ENCODE assay signal across 19 cellular contexts in the genomic region with DNA sequence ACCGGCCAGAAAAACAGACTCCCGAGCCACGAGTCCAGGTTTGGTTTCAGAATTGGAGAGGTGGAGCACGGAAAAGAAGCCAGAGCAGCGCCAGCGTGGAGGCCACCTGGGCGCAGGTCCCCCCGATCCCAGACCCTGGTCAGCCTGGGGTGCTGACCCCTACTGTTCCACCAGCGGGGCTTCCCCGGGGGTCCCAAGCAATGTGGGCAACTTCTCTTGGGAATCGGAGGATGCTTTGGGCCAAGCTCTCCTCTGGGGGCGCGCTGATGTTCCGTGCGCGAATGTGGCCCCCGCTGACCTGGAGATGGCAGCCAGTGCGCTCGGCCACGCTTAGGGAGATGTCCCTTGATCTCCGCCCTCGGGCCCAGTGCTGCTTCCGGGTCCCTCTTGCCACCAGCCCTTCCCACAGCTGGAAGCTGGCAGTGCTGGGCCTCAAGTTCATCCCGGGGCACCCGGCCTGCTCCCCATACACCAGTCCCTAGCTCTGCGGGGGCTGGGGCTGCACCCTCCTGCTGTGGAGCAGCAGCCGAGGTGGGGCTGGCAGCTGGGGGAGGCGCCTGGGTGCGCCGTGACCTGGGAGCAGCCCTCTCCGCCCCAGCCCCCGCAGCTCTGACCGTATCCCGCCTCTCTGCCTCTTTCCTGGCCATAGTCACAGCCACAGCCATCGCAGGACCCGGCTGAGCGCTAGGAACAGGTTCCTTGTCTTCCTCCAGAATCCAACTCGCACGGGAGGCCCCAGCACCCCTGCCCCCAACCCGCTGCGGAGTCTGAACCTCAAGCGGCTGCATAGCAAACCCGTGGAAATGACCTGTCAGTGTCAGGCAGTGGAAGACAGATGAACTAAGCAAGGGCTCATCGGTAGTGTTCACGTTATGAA.
A peak's percentile ranks its signal among the peaks of the same experiment; 100 is the strongest.
DNase-seq lines count a peak whose midpoint lies in the region; ATAC-seq and TF ChIP-seq lines count a peak whose summit lies in the region.
"Had no signal": no experiment of that assay in that cellular context is flagged by ENCODE, and none has a peak within 500 bp of the region (broad histone marks: within the 10 kb centered on the region; RNA-seq: fewer than 3 reads in every experiment).

No MANE protein-coding gene starts in this region.

- DNase-seq in Right ventricle myocardium superior = no peak
- DNase-seq in right atrium auricular region (ENCODE audit: low spot score) = no peak
- DNase-seq in colonic mucosa = peak; percentile 64
- no peak for DNase-seq in lower lobe of right lung
- peak; percentile 65 for DNase-seq in upper lobe of right lung
- DNase-seq in GM13977 (ENCODE audit: low spot score) = no peak
- no peak for DNase-seq in coronary artery (ENCODE audit: low spot score)
- DNase-seq: activated CD8-positive, alpha-beta memory T cell treated with anti-CD3 and anti-CD28 coated beads, Interleukin-2, amount 50 U/mL, for 48 hours; activated naive CD4-positive, alpha-beta T cell treated with Interleukin-2 at 50 U/mL for 16 hours; CD4-positive, alpha-beta T cell; KBM-7; left ventricle myocardium superior; NCI-H1105 treated with DMSO at 0.1 percent for 48 hours; NCI-H2171 treated with DMSO at 0.1 percent for 48 hours; sigmoid colon; stimulated activated CD4-positive, alpha-beta T cell treated with anti-CD3 and anti-CD28 coated beads, Interleukin-4, amount 100 ng/mL, for 24 hours had no signal

- H3K9me3 ChIP-seq in right atrium auricular region (no peaks in the 10 kb centered on the region), colonic mucosa (no peaks in the 10 kb centered on the region), lower lobe of right lung (no peaks in the 10 kb centered on the region), upper lobe of right lung (no peaks in the 10 kb centered on the region)
- H3K9me3 ChIP-seq: sigmoid colon, upper lobe of left lung had no signal

- H3K9ac ChIP-seq in colonic mucosa (ENCODE audit: low read depth in 2 of 2, low read length in 2 of 2) = peak overlapping the region in 1 of 2 donors; percentile 70

- no peak for TF ChIP-seq CTCF in right atrium auricular region (IDR thresholded peaks at IDR 0.05)
- TF ChIP-seq CTCF in colonic mucosa (IDR thresholded peaks at IDR 0.05) = no peak
- TF ChIP-seq CTCF in lower lobe of right lung (IDR thresholded peaks at IDR 0.05) = no peak
- TF ChIP-seq CTCF in upper lobe of right lung (IDR thresholded peaks at IDR 0.05) = no peak
- no peak for TF ChIP-seq CTCF in GM13977 (IDR thresholded peaks at IDR 0.05; ENCODE audit: extremely low read depth, insufficient read depth, missing control alignments)
- no peak for TF ChIP-seq CTCF in coronary artery (IDR thresholded peaks at IDR 0.05)

- H3K27ac ChIP-seq in right atrium auricular region = no peak overlapping the region
- H3K27ac ChIP-seq in colonic mucosa = peak overlapping the region; percentile 83
- no peak overlapping the region for H3K27ac ChIP-seq in lower lobe of right lung
- no peak overlapping the region for H3K27ac ChIP-seq in upper lobe of right lung
- H3K27ac ChIP-seq in coronary artery = no peak overlapping the region
- H3K27ac ChIP-seq: sigmoid colon, upper lobe of left lung had no signal

- H3K4me1 ChIP-seq in right atrium auricular region (no peaks in the 10 kb centered on the region), colonic mucosa (peaks cover 9% of the 10 kb centered on the region), lower lobe of right lung (peaks cover 8% of the 10 kb centered on the region), upper lobe of right lung (peaks cover 2% of the 10 kb centered on the region)

- peak; percentile 36 for ATAC-seq in Right ventricle myocardium superior (ENCODE audit: poor library complexity)
- ATAC-seq in lower lobe of right lung = peak; percentile 9 to 17
- ATAC-seq in upper lobe of right lung = peak; percentile 25
- ATAC-seq in GM21717 (IDR thresholded peaks at IDR 0.05; ENCODE audit: unreplicated experiment) = no peak
- ATAC-seq: HCT116, left ventricle myocardium superior had no signal

- H3K4me3 ChIP-seq in right atrium auricular region = no peak overlapping the region
- no peak overlapping the region for H3K4me3 ChIP-seq in colonic mucosa
- H3K4me3 ChIP-seq in lower lobe of right lung = no peak overlapping the region
- no peak overlapping the region for H3K4me3 ChIP-seq in upper lobe of right lung
- H3K4me3 ChIP-seq in coronary artery = no peak overlapping the region
- H3K4me3 ChIP-seq: sigmoid colon, upper lobe of left lung had no signal

- intact Hi-C loops in Right ventricle myocardium superior (cut with DNase I) = no loop called here
- intact Hi-C loops in colonic mucosa (cut with DNase I) = loop anchor here (10.0 kb wide), 1 partner anchor 159 kb away; no protein-coding TSS in a partner anchor
- intact Hi-C loops in lower lobe of right lung (cut with DNase I) = no loop called here
- intact Hi-C loops in upper lobe of right lung (cut with DNase I) = no loop called here

- H3K27me3 ChIP-seq in right atrium auricular region = no peaks in the 10 kb centered on the region
- no peaks in the 10 kb centered on the region for H3K27me3 ChIP-seq in colonic mucosa
- H3K27me3 ChIP-seq in lower lobe of right lung (ENCODE audit: low read depth) = no peaks in the 10 kb centered on the region
- no peaks in the 10 kb centered on the region for H3K27me3 ChIP-seq in upper lobe of right lung
- H3K27me3 ChIP-seq: sigmoid colon, upper lobe of left lung had no signal

- H3K36me3 ChIP-seq in right atrium auricular region (no peaks in the 10 kb centered on the region), colonic mucosa (no peaks in the 10 kb centered on the region), lower lobe of right lung (peaks cover 20% of the 10 kb centered on the region), upper lobe of right lung (peaks cover 6% of the 10 kb centered on the region)
- H3K36me3 ChIP-seq: sigmoid colon had no signal

- in situ Hi-C loops in GM13977 (cut with MboI; ENCODE audit: low pct_unique_long_range_greater_than_20kb, low sequenced_read_pairs, unreplicated experiment) = no loop called here

Comparison
In these comparisons a context has a peak if more than half of its experiments do, and no peak if none do; other contexts are left out.
1. DNase-seq: peak in colonic mucosa (single experiment) and upper lobe of right lung (single experiment); none in Right ventricle myocardium superior (single experiment), right atrium auricular region (single experiment), lower lobe of right lung (single experiment), GM13977 (single experiment) and coronary artery (single experiment).